9 cellular contexts compared by ENCODE assay signal in genomic region chr16:9139965-9140364, GRCh38. TPM values are rescaled to one million over a fixed set of nuclear protein-coding genes. Genes with fewer than 3 reads are reported as not detected.
DNase-seq lines count a peak whose midpoint lies in the region; ATAC-seq and TF ChIP-seq lines count a peak whose summit lies in the region.
"Had no signal": no experiment of that assay in that cellular context is flagged by ENCODE, and none has a peak within 500 bp of the region (broad histone marks: within the 10 kb centered on the region; RNA-seq: fewer than 3 reads in every experiment).

No MANE protein-coding gene starts in this region.

- no peak overlapping the region for H3K27ac ChIP-seq in WERI-Rb-1
- H3K27ac ChIP-seq in neural progenitor cell: no peak overlapping the region
- H3K27ac ChIP-seq in transverse colon: no peak overlapping the region
- H3K27ac ChIP-seq: VCaP had no signal

- no peak overlapping the region for H3K4me3 Mint-ChIP-seq in activated CD8-positive, alpha-beta memory T cell treated with anti-CD3 and anti-CD28 coated beads, Interleukin-2, amount 10 ng/mL, durations not matched to agents 7 days and 5 days
- H3K4me3 Mint-ChIP-seq in neural progenitor cell: no peak overlapping the region

- H3K4me1 ChIP-seq in neural progenitor cell (no peaks in the 10 kb centered on the region), transverse colon (peaks cover 0 to 9% (median 6%) of the 10 kb centered on the region in 4 donors)

- no peaks in the 10 kb centered on the region for H3F3A ChIP-seq in neural progenitor cell (ENCODE audit: low read depth)

- H3K4me3 ChIP-seq in WERI-Rb-1 (ENCODE audit: low read depth, low read length): no peak overlapping the region
- H3K4me3 ChIP-seq in neural progenitor cell: no peak overlapping the region
- H3K4me3 ChIP-seq in transverse colon: no peak overlapping the region

- peaks cover 15% of the 10 kb centered on the region for H3K4me1 Mint-ChIP-seq in activated CD8-positive, alpha-beta memory T cell treated with anti-CD3 and anti-CD28 coated beads, Interleukin-2, amount 10 ng/mL, durations not matched to agents 7 days and 5 days
- peaks cover 5% of the 10 kb centered on the region for H3K4me1 Mint-ChIP-seq in neural progenitor cell

- no peak for TF ChIP-seq POLR2A in transverse colon (IDR thresholded peaks at IDR 0.05)

- no peaks in the 10 kb centered on the region for H3K79me2 ChIP-seq in neural progenitor cell (ENCODE audit: low read depth)

- intact Hi-C loops in transverse colon (cut with DNase I; ENCODE audit: low total_unique reads): no loop called here

- no peak overlapping the region for H3K27ac Mint-ChIP-seq in activated CD8-positive, alpha-beta memory T cell treated with anti-CD3 and anti-CD28 coated beads, Interleukin-2, amount 10 ng/mL, durations not matched to agents 7 days and 5 days
- no peak overlapping the region for H3K27ac Mint-ChIP-seq in neural progenitor cell

- ATAC-seq in activated CD8-positive, alpha-beta memory T cell treated with anti-CD3 and anti-CD28 coated beads, Interleukin-2, amount 10 ng/mL, durations not matched to agents 7 days and 5 days: peak; percentile 52
- ATAC-seq in HG03342 (IDR thresholded peaks at IDR 0.05; ENCODE audit: unreplicated experiment) (peak; percentile 52), HG02970 (IDR thresholded peaks at IDR 0.05; ENCODE audit: low FRiP score, unreplicated experiment) (no peak), omental fat pad (ENCODE audit: low FRiP score) (no peak)

- no peak overlapping the region for H2AFZ ChIP-seq in neural progenitor cell (replicated peaks)

- no peak for DNase-seq in activated CD8-positive, alpha-beta memory T cell treated with anti-CD3 and anti-CD28 coated beads, Interleukin-2, amount 10 ng/mL, durations not matched to agents 7 days and 5 days
- no peak for DNase-seq in activated CD8-positive, alpha-beta memory T cell treated with anti-CD3 and anti-CD28 coated beads for 24 hours
- DNase-seq in WERI-Rb-1 (peak; percentile 57), neural progenitor cell (ENCODE audit: low spot score) (peak; percentile 39), omental fat pad (ENCODE audit: low spot score) (no peak), transverse colon (no peak)

- CTCF ChIA-PET in activated CD8-positive, alpha-beta memory T cell treated with anti-CD3 and anti-CD28 coated beads, Interleukin-2, amount 10 ng/mL, durations not matched to agents 7 days and 5 days (lab: Charles Lee): interaction anchor here (0.6 to 2.4 kb wide), 11 partner anchors 9 to 518 kb away, joined by 3 to 10 read pairs (median 6); partner anchors contain the start of gene METTL22

- H3K36me3 ChIP-seq in WERI-Rb-1: no peaks in the 10 kb centered on the region
- no peaks in the 10 kb centered on the region for H3K36me3 ChIP-seq in neural progenitor cell
- H3K36me3 ChIP-seq in transverse colon: no peaks in the 10 kb centered on the region

- 89 to 97% methylated on average over 6 to 7 of the region's 7 CpGs for WGBS in transverse colon (ENCODE audit: low coverage in 1 of 2), 2 donors

- no peaks in the 10 kb centered on the region for H3K9me3 Mint-ChIP-seq in activated CD8-positive, alpha-beta memory T cell treated with anti-CD3 and anti-CD28 coated beads, Interleukin-2, amount 10 ng/mL, durations not matched to agents 7 days and 5 days (ENCODE audit: low read depth)
- peaks cover 2% of the 10 kb centered on the region for H3K9me3 Mint-ChIP-seq in neural progenitor cell

- in situ Hi-C loops in transverse colon (cut with MboI; ENCODE audit: low pct_ligation_motif_present in 1 of 4, low pct_unique_long_range_greater_than_20kb in 1 of 4, low sequenced_read_pairs in 3 of 4): loop anchor here in 3 of 4 donors (10.0 to 25.0 kb wide), 5 partner anchors 253 to 1597 kb away; partner anchors contain the start of genes ABAT (in 1 of the 3), GRIN2A (in 1 of the 3), LITAFD (in 1 of the 3) and NUBP1 (in 1 of the 3)

- H3K27me3 ChIP-seq in WERI-Rb-1 (ENCODE audit: insufficient read depth, low read depth, severe bottlenecking) (no peaks in the 10 kb centered on the region), neural progenitor cell (no peaks in the 10 kb centered on the region), transverse colon (no peaks in the 10 kb centered on the region)

- H4K20me1 ChIP-seq in neural progenitor cell (ENCODE audit: low read depth): peaks cover 3% of the 10 kb centered on the region

- H3K27me3 Mint-ChIP-seq in activated CD8-positive, alpha-beta memory T cell treated with anti-CD3 and anti-CD28 coated beads, Interleukin-2, amount 10 ng/mL, durations not matched to agents 7 days and 5 days: peaks cover 2% of the 10 kb centered on the region
- H3K27me3 Mint-ChIP-seq in neural progenitor cell (ENCODE audit: insufficient read depth, low read depth): peaks cover 3% of the 10 kb centered on the region

- no peaks in the 10 kb centered on the region for H3K9me3 ChIP-seq in WERI-Rb-1 (ENCODE audit: severe bottlenecking)
- H3K9me3 ChIP-seq in neural progenitor cell (ENCODE audit: low read depth): no peaks in the 10 kb centered on the region
- no peaks in the 10 kb centered on the region for H3K9me3 ChIP-seq in transverse colon

- H3K4me2 ChIP-seq in neural progenitor cell: no peak overlapping the region

- no peaks in the 10 kb centered on the region for H3K36me3 Mint-ChIP-seq in activated CD8-positive, alpha-beta memory T cell treated with anti-CD3 and anti-CD28 coated beads, Interleukin-2, amount 10 ng/mL, durations not matched to agents 7 days and 5 days
- H3K36me3 Mint-ChIP-seq in neural progenitor cell: peaks cover 4% of the 10 kb centered on the region

- TF ChIP-seq CTCF in WERI-Rb-1 (IDR thresholded peaks at IDR 0.05; ENCODE audit: low read depth, low read length) (no peak), neural progenitor cell (IDR thresholded peaks at IDR 0.05) (no peak), omental fat pad (IDR thresholded peaks at IDR 0.05) (no peak), transverse colon (IDR thresholded peaks at IDR 0.05) (no peak)

- H3K9ac ChIP-seq in neural progenitor cell: no peak overlapping the region

- no peak for TF ChIP-seq EP300 in transverse colon (IDR thresholded peaks at IDR 0.05; ENCODE audit: low read depth)

RNA-seq across cellular contexts. Expression of gene HAPSTR1, which starts 48.5 kb away (rescaled TPM):
- total RNA-seq in activated CD8-positive, alpha-beta memory T cell treated with anti-CD3 and anti-CD28 coated beads, Interleukin-2, amount 10 ng/mL, durations not matched to agents 7 days and 5 days: 10 to 100 TPM; 52.3 to 63.8 TPM
- total RNA-seq in neural progenitor cell (ENCODE audit: low replicate concordance): 64.2 and 77.3 TPM in 2 replicates
- total RNA-seq in omental fat pad: 10 to 100 TPM; 44.8 to 71.7 (median 57.6) TPM
- total RNA-seq in transverse colon: 10 to 100 TPM; 41.4 to 68.5 (median 58.4) TPM

Comparison
In these comparisons a context has a peak if more than half of its experiments do, and no peak if none do; other contexts are left out.
1. ATAC-seq: peak in activated CD8-positive, alpha-beta memory T cell treated with anti-CD3 and anti-CD28 coated beads, Interleukin-2, amount 10 ng/mL, durations not matched to agents 7 days and 5 days (single experiment) and HG03342 (single experiment); none in HG02970 (single experiment) and omental fat pad (single experiment).
2. DNase-seq: peak in WERI-Rb-1 (single experiment) and neural progenitor cell (single experiment); none in activated CD8-positive, alpha-beta memory T cell treated with anti-CD3 and anti-CD28 coated beads, Interleukin-2, amount 10 ng/mL, durations not matched to agents 7 days and 5 days (single experiment), activated CD8-positive, alpha-beta memory T cell treated with anti-CD3 and anti-CD28 coated beads for 24 hours (single experiment), omental fat pad (single experiment) and transverse colon (single experiment).